1 cellular context compared by ENCODE assay signal in the genomic region with DNA sequence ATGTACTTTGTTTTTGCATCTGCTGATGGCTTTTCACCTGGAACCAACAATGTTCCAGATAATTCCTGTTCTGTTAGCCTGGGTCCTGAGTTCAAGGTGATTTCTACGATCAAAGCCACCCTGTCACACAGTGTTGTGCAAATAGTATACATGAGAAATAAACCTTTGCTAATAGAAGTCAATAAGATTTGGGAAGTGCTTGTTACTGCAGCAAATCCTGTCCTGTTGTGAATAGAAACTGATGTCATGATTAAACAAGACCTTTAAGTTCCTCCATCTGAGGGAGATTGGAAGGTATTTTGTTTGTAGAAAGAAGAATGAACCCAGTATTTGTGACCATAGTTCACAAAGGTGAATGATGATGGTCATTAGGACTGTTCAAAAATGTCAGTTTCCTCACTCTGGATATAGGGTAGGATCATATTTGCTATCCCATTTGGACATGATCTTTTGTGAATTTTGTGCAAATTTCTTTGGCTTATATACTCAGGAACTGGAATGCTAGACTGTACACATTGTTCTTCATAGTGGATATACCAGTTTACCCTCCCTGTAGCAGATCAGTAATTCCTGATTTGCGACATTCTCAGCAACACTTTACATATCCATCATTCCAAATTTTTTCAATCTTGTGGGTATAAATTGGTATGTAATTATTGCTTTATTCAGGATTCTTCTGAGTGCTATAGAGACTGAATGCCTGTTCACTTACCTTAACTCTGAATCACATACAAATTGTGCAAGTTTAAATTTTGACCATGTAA.
TF ChIP-seq lines count a peak whose summit lies in the region.

No MANE protein-coding gene starts in this region.

TF ChIP-seq in HepG2, 621 proteins besides CTCF, POLR2A, EP300 and RAD21:
- TF ChIP-seq HNRNPLL (IDR thresholded peaks at IDR 0.05; ENCODE audit: low read depth, low read length, poor library complexity, severe bottlenecking) (no peak), ZNF12 (CRISPR knock-in tag; IDR thresholded peaks at IDR 0.05) (peak; percentile 96)
